26 cellular contexts compared by ENCODE assay signal in genomic region chr17:57496382-57496781, GRCh38.
"Had no signal": no experiment of that assay in that cellular context is flagged by ENCODE, and none has a peak within 500 bp of the region (broad histone marks: within the 10 kb centered on the region; RNA-seq: fewer than 3 reads in every experiment).

No MANE protein-coding gene starts in this region.

- H3K4me3 ChIP-seq: esophagus muscularis mucosa, heart left ventricle, lower lobe of right lung, stomach, thyroid gland, upper lobe of right lung had no signal

- H3K9me3 ChIP-seq: esophagus muscularis mucosa, heart left ventricle, lower lobe of right lung, stomach, thyroid gland, upper lobe of right lung had no signal

- H3K27ac ChIP-seq: esophagus muscularis mucosa, foreskin keratinocyte, lower lobe of right lung, stomach, upper lobe of right lung had no signal

- H3K27ac Mint-ChIP-seq: activated CD8-positive, alpha-beta T cell treated with anti-CD3 and anti-CD28 coated beads for 36 hours; stimulated activated memory B cell treated with anti-CD40 and anti-IgM and Interleukin-4, amounts not matched to agents 10 μg/mL and 1 μg/mL and 100 μg/mL, for 72 hours; WTC11 had no signal

- H3K36me3 ChIP-seq: esophagus muscularis mucosa, heart left ventricle, lower lobe of right lung, stomach, thyroid gland, upper lobe of right lung had no signal

- H3K9me3 Mint-ChIP-seq: activated CD8-positive, alpha-beta T cell treated with anti-CD3 and anti-CD28 coated beads for 36 hours; activated T-cell treated with anti-CD3 and anti-CD28 coated beads, Interleukin-2, amount 50 U/mL, for 4 hours; activated T-helper 17 cell treated with anti-CD3 and anti-CD28 coated beads, Interleukin-2, amount 50 U/mL, for 72 hours; naive thymus-derived CD8-positive, alpha-beta T cell; stimulated activated memory B cell treated with anti-CD40 and anti-IgM and Interleukin-4, amounts not matched to agents 10 μg/mL and 1 μg/mL and 100 μg/mL, for 72 hours; WTC11 had no signal

- H3K36me3 Mint-ChIP-seq: stimulated activated memory B cell treated with anti-CD40 and anti-IgM and Interleukin-4, amounts not matched to agents 10 μg/mL and 1 μg/mL and 100 μg/mL, for 72 hours; WTC11 had no signal

- H3K27me3 ChIP-seq: esophagus muscularis mucosa, foreskin keratinocyte, heart left ventricle, stomach, thyroid gland, upper lobe of right lung had no signal

- ATAC-seq: activated CD8-positive, alpha-beta T cell treated with anti-CD3 and anti-CD28 coated beads for 36 hours; activated T-cell treated with anti-CD3 and anti-CD28 coated beads, Interleukin-2, amount 50 U/mL, for 4 hours; activated T-helper 17 cell treated with anti-CD3 and anti-CD28 coated beads, Interleukin-2, amount 50 U/mL, for 72 hours; foreskin keratinocyte; lower lobe of right lung; naive thymus-derived CD8-positive, alpha-beta T cell; sciatic nerve; stimulated activated memory B cell treated with anti-CD40 and anti-IgM and Interleukin-4, amounts not matched to agents 10 μg/mL and 1 μg/mL and 100 μg/mL, for 72 hours; upper lobe of right lung; WTC11 had no signal

- H3K4me1 ChIP-seq: foreskin keratinocyte, stomach, upper lobe of right lung had no signal

- H3K27me3 Mint-ChIP-seq: activated CD8-positive, alpha-beta T cell treated with anti-CD3 and anti-CD28 coated beads for 36 hours; activated T-helper 17 cell treated with anti-CD3 and anti-CD28 coated beads, Interleukin-2, amount 50 U/mL, for 72 hours; naive thymus-derived CD8-positive, alpha-beta T cell; stimulated activated memory B cell treated with anti-CD40 and anti-IgM and Interleukin-4, amounts not matched to agents 10 μg/mL and 1 μg/mL and 100 μg/mL, for 72 hours had no signal

- H3K4me3 Mint-ChIP-seq: activated CD8-positive, alpha-beta T cell treated with anti-CD3 and anti-CD28 coated beads for 36 hours; activated T-cell treated with anti-CD3 and anti-CD28 coated beads, Interleukin-2, amount 50 U/mL, for 4 hours; activated T-helper 17 cell treated with anti-CD3 and anti-CD28 coated beads, Interleukin-2, amount 50 U/mL, for 72 hours; naive thymus-derived CD8-positive, alpha-beta T cell; stimulated activated memory B cell treated with anti-CD40 and anti-IgM and Interleukin-4, amounts not matched to agents 10 μg/mL and 1 μg/mL and 100 μg/mL, for 72 hours; WTC11 had no signal

- DNase-seq: activated CD4-positive, alpha-beta T cell treated with anti-CD3 and anti-CD28 coated beads for 1 hour; activated CD4-positive, alpha-beta T cell treated with anti-CD3 and anti-CD28 coated beads, Interleukin-2, amount 50 U/mL, for 1 hour; activated CD8-positive, alpha-beta T cell treated with anti-CD3 and anti-CD28 coated beads for 36 hours; activated gamma-delta T cell treated with Interleukin-2 at 50 U/mL for 16 hours; activated naive CD4-positive, alpha-beta T cell treated with anti-CD3 and anti-CD28 coated beads, Interleukin-2, amount 50 U/mL, for 16 hours; activated T-cell treated with anti-CD3 and anti-CD28 coated beads, Interleukin-2, amount 50 U/mL, for 4 hours; amniotic stem cell; central memory CD4-positive, alpha-beta T cell; foreskin keratinocyte; heart left ventricle; hypothalamus; kidney glomerular epithelial cell; lower lobe of right lung; mesenchymal stem cell; naive thymus-derived CD8-positive, alpha-beta T cell; small intestine; stimulated activated CD4-positive, alpha-beta T cell treated with anti-CD3 and anti-CD28 coated beads, Interleukin-4, amount 100 ng/mL, for 24 hours; stomach; T-helper 2 cell; upper lobe of right lung had no signal
